8 cellular contexts compared by ENCODE assay signal in genomic region chr4:1711055-1711905, GRCh38. TPM values are rescaled to one million over a fixed set of nuclear protein-coding genes. Genes with fewer than 3 reads are reported as not detected.
DNase-seq lines count a peak whose midpoint lies in the region; ATAC-seq and FAIRE-seq lines count a peak whose summit lies in the region.

No MANE protein-coding gene starts in this region.

- H3K27me3 Mint-ChIP-seq in activated CD8-positive, alpha-beta memory T cell treated with anti-CD3 and anti-CD28 coated beads, Interleukin-2, amount 10 ng/mL, durations not matched to agents 7 days and 5 days = no peaks in the 10 kb centered on the region
- no peaks in the 10 kb centered on the region for H3K27me3 Mint-ChIP-seq in naive thymus-derived CD8-positive, alpha-beta T cell

- DNase-seq in Ammon's horn (ENCODE audit: low spot score) (peak; percentile 44), GM19239 (ENCODE audit: insufficient read length, low spot score) (no peak), HK-2 (ENCODE audit: unreplicated experiment) (peak; percentile 61), fibroblast of peridontal ligament (ENCODE audit: extremely low read depth) (peak; percentile 43), urothelium cell line (ENCODE audit: low spot score) (peak; percentile 32), dedifferentiated amniotic fluid mesenchymal stem cell (ENCODE audit: extremely low spot score) (no peak)
- peak; percentile 67 for DNase-seq in activated CD8-positive, alpha-beta memory T cell treated with anti-CD3 and anti-CD28 coated beads, Interleukin-2, amount 10 ng/mL, durations not matched to agents 7 days and 5 days
- DNase-seq in naive thymus-derived CD8-positive, alpha-beta T cell = peak in 3 of 10 donors; percentile 35 to 43 (median 39)

- H3K4me3 Mint-ChIP-seq in activated CD8-positive, alpha-beta memory T cell treated with anti-CD3 and anti-CD28 coated beads, Interleukin-2, amount 10 ng/mL, durations not matched to agents 7 days and 5 days = peak overlapping the region; percentile 95
- H3K4me3 Mint-ChIP-seq in naive thymus-derived CD8-positive, alpha-beta T cell = peak overlapping the region; percentile 87 to 92 (median 91)

- CTCF ChIA-PET in activated CD8-positive, alpha-beta memory T cell treated with anti-CD3 and anti-CD28 coated beads, Interleukin-2, amount 10 ng/mL, durations not matched to agents 7 days and 5 days (lab: Charles Lee) = interaction anchor here (1.0 to 12.3 kb wide), 6 partner anchors 11 to 37 kb away, joined by 3 to 144 read pairs (median 8); partner anchors contain the start of genes TACC3 and TMEM129

- peaks cover 59% of the 10 kb centered on the region for H3K4me1 Mint-ChIP-seq in activated CD8-positive, alpha-beta memory T cell treated with anti-CD3 and anti-CD28 coated beads, Interleukin-2, amount 10 ng/mL, durations not matched to agents 7 days and 5 days
- H3K4me1 Mint-ChIP-seq in naive thymus-derived CD8-positive, alpha-beta T cell = peaks cover 22 to 76% (median 57%) of the 10 kb centered on the region in 4 donors

- peaks cover 55% of the 10 kb centered on the region for H3K36me3 Mint-ChIP-seq in activated CD8-positive, alpha-beta memory T cell treated with anti-CD3 and anti-CD28 coated beads, Interleukin-2, amount 10 ng/mL, durations not matched to agents 7 days and 5 days
- peaks cover 0 to 20% (median 0%) of the 10 kb centered on the region in 3 donors for H3K36me3 Mint-ChIP-seq in naive thymus-derived CD8-positive, alpha-beta T cell

- peak; percentile 1 for ATAC-seq in activated CD8-positive, alpha-beta memory T cell treated with anti-CD3 and anti-CD28 coated beads, Interleukin-2, amount 10 ng/mL, durations not matched to agents 7 days and 5 days
- ATAC-seq in naive thymus-derived CD8-positive, alpha-beta T cell = no peak

- FAIRE-seq in GM19239 (lab: Jason Lieb, UNC) = peak; percentile 8
- no peak for FAIRE-seq in urothelium cell line (lab: Jason Lieb, UNC)

- peak overlapping the region; percentile 88 for H3K27ac Mint-ChIP-seq in activated CD8-positive, alpha-beta memory T cell treated with anti-CD3 and anti-CD28 coated beads, Interleukin-2, amount 10 ng/mL, durations not matched to agents 7 days and 5 days
- peak overlapping the region; percentile 89 to 95 (median 93) for H3K27ac Mint-ChIP-seq in naive thymus-derived CD8-positive, alpha-beta T cell

- H3K9me3 Mint-ChIP-seq in activated CD8-positive, alpha-beta memory T cell treated with anti-CD3 and anti-CD28 coated beads, Interleukin-2, amount 10 ng/mL, durations not matched to agents 7 days and 5 days (ENCODE audit: low read depth) = no peaks in the 10 kb centered on the region
- no peaks in the 10 kb centered on the region for H3K9me3 Mint-ChIP-seq in naive thymus-derived CD8-positive, alpha-beta T cell

- POLR2A ChIA-PET in naive thymus-derived CD8-positive, alpha-beta T cell (lab: Charles Lee) = interaction anchor here (0.9 to 3.8 kb wide), 9 partner anchors 8 to 462 kb away, joined by 3 to 124 read pairs (median 8); partner anchors contain the start of genes CTBP1, NELFA, NSD2 and TACC3

RNA-seq across cellular contexts. Expression of gene SLBP, which starts 0.8 kb away (rescaled TPM):
- 100 to 1,000 TPM; 133 to 137 TPM for total RNA-seq in activated CD8-positive, alpha-beta memory T cell treated with anti-CD3 and anti-CD28 coated beads, Interleukin-2, amount 10 ng/mL, durations not matched to agents 7 days and 5 days
- total RNA-seq in naive thymus-derived CD8-positive, alpha-beta T cell = 10 to 100 TPM; 32.5 to 33.9 TPM
- polyA plus RNA-seq in naive thymus-derived CD8-positive, alpha-beta T cell = 10 to 100 TPM; 42.6 to 49.3 (median 46.6) TPM

RNA-seq across cellular contexts. Expression of gene TMEM129, which starts 9.8 kb away (rescaled TPM):
- total RNA-seq in activated CD8-positive, alpha-beta memory T cell treated with anti-CD3 and anti-CD28 coated beads, Interleukin-2, amount 10 ng/mL, durations not matched to agents 7 days and 5 days = 10 to 100 TPM; 22.5 to 24.7 TPM
- total RNA-seq in naive thymus-derived CD8-positive, alpha-beta T cell = 10 to 100 TPM; 34.0 to 35.2 TPM
- polyA plus RNA-seq in naive thymus-derived CD8-positive, alpha-beta T cell = 10 to 100 TPM; 26.9 to 41.7 (median 28.4) TPM

RNA-seq across cellular contexts. Expression of gene TACC3, which starts 10.0 kb away (rescaled TPM):
- total RNA-seq in activated CD8-positive, alpha-beta memory T cell treated with anti-CD3 and anti-CD28 coated beads, Interleukin-2, amount 10 ng/mL, durations not matched to agents 7 days and 5 days = 100 to 1,000 TPM; 246 to 315 TPM
- total RNA-seq in naive thymus-derived CD8-positive, alpha-beta T cell = 100 to 1,000 TPM; 145 to 150 TPM
- polyA plus RNA-seq in naive thymus-derived CD8-positive, alpha-beta T cell = 10 to 100 TPM; 38.7 to 91.6 (median 61.2) TPM

RNA-seq across cellular contexts. Expression of gene FAM53A, which starts 27.2 kb away (rescaled TPM):
- 1 to 10 TPM in 1 of 2 experiments, under 1 TPM in 1; 0.23 to 1.6 TPM for total RNA-seq in activated CD8-positive, alpha-beta memory T cell treated with anti-CD3 and anti-CD28 coated beads, Interleukin-2, amount 10 ng/mL, durations not matched to agents 7 days and 5 days
- total RNA-seq in naive thymus-derived CD8-positive, alpha-beta T cell = 1 to 10 TPM; 1.1 to 1.3 TPM
- 1 to 10 TPM in 2 of 3 donors, under 1 TPM in 1; 0.64 to 1.7 (median 1.2) TPM for polyA plus RNA-seq in naive thymus-derived CD8-positive, alpha-beta T cell

Comparison
In these comparisons a context has a peak if more than half of its experiments do, and no peak if none do; other contexts are left out.
1. DNase-seq: peak in Ammon's horn (single experiment), HK-2 (single experiment), activated CD8-positive, alpha-beta memory T cell treated with anti-CD3 and anti-CD28 coated beads, Interleukin-2, amount 10 ng/mL, durations not matched to agents 7 days and 5 days (single experiment), fibroblast of peridontal ligament (single experiment) and urothelium cell line (single experiment); none in GM19239 (single experiment) and dedifferentiated amniotic fluid mesenchymal stem cell (single experiment).